ENCODE assay signal across 8 cellular contexts in genomic region chr2:195486987-195487644, GRCh38.
DNase-seq lines count a peak whose midpoint lies in the region; ATAC-seq, FAIRE-seq and TF ChIP-seq lines count a peak whose summit lies in the region.

No MANE protein-coding gene starts in this region.

- DNase-seq in activated CD4-positive, alpha-beta T cell treated with anti-CD3 and anti-CD28 coated beads, Interleukin-2, amount 10 ng/mL, durations not matched to agents 24 days and 14 days: peak; percentile 77
- DNase-seq in activated CD4-positive, alpha-beta T cell treated with anti-CD3 and anti-CD28 coated beads, Interleukin-2, amount 50 U/mL, for 48 hours: no peak
- DNase-seq in NCI-H524 (lab: John Stamatoyannopoulos, UW) (peak; percentile 32 to 81), DMS79 (lab: John Stamatoyannopoulos, UW) (no peak), COLO668 (lab: John Stamatoyannopoulos, UW; ENCODE audit: unreplicated experiment) (no peak), D721Med (ENCODE audit: insufficient read length, low spot score) (no peak)
- no peak for DNase-seq in central memory CD8-positive, alpha-beta T cell (ENCODE audit: low spot score in 2 of 2)

- TF ChIP-seq CTCF in D721Med (IDR thresholded peaks at IDR 0.05; ENCODE audit: insufficient read depth, missing control alignments): no peak

- H3K4me1 Mint-ChIP-seq in activated CD4-positive, alpha-beta T cell treated with anti-CD3 and anti-CD28 coated beads, Interleukin-2, amount 10 ng/mL, durations not matched to agents 24 days and 14 days: peaks cover 29% of the 10 kb centered on the region
- peaks cover 25% of the 10 kb centered on the region for H3K4me1 Mint-ChIP-seq in central memory CD8-positive, alpha-beta T cell

- H3K9me3 Mint-ChIP-seq in activated CD4-positive, alpha-beta T cell treated with anti-CD3 and anti-CD28 coated beads, Interleukin-2, amount 10 ng/mL, durations not matched to agents 24 days and 14 days: peaks cover 13% of the 10 kb centered on the region
- H3K9me3 Mint-ChIP-seq in central memory CD8-positive, alpha-beta T cell: no peaks in the 10 kb centered on the region

- peak overlapping the region; percentile 68 for H3K27ac Mint-ChIP-seq in activated CD4-positive, alpha-beta T cell treated with anti-CD3 and anti-CD28 coated beads, Interleukin-2, amount 10 ng/mL, durations not matched to agents 24 days and 14 days
- H3K27ac Mint-ChIP-seq in central memory CD8-positive, alpha-beta T cell (ENCODE audit: low read depth): no peak overlapping the region

- H3K4me3 Mint-ChIP-seq in activated CD4-positive, alpha-beta T cell treated with anti-CD3 and anti-CD28 coated beads, Interleukin-2, amount 10 ng/mL, durations not matched to agents 24 days and 14 days: peak overlapping the region; percentile 64
- no peak overlapping the region for H3K4me3 Mint-ChIP-seq in central memory CD8-positive, alpha-beta T cell

- no peak for FAIRE-seq in D721Med (lab: Jason Lieb, UNC)

- peaks cover 30% of the 10 kb centered on the region for H3K36me3 Mint-ChIP-seq in activated CD4-positive, alpha-beta T cell treated with anti-CD3 and anti-CD28 coated beads, Interleukin-2, amount 10 ng/mL, durations not matched to agents 24 days and 14 days (ENCODE audit: low read depth)
- no peaks in the 10 kb centered on the region for H3K36me3 Mint-ChIP-seq in central memory CD8-positive, alpha-beta T cell (ENCODE audit: insufficient read depth)

- intact Hi-C loops in activated CD4-positive, alpha-beta T cell treated with anti-CD3 and anti-CD28 coated beads, Interleukin-2, amount 10 ng/mL, durations not matched to agents 24 days and 14 days (cut with micrococcal nuclease): loop anchor here (1.0 to 10.0 kb wide), 8 partner anchors 10 to 173 kb away; no protein-coding TSS in a partner anchor

- H3K27me3 Mint-ChIP-seq in activated CD4-positive, alpha-beta T cell treated with anti-CD3 and anti-CD28 coated beads, Interleukin-2, amount 10 ng/mL, durations not matched to agents 24 days and 14 days: no peaks in the 10 kb centered on the region
- H3K27me3 Mint-ChIP-seq in central memory CD8-positive, alpha-beta T cell: no peaks in the 10 kb centered on the region

- peak; percentile 94 for ATAC-seq in HG02678 (IDR thresholded peaks at IDR 0.05; ENCODE audit: unreplicated experiment)
- ATAC-seq in central memory CD8-positive, alpha-beta T cell (replicated peaks; ENCODE audit: extremely low read depth, poor library complexity, severe bottlenecking): peak; percentile 52

Comparison
In these comparisons a context has a peak if more than half of its experiments do, and no peak if none do; other contexts are left out.
1. DNase-seq: peak in activated CD4-positive, alpha-beta T cell treated with anti-CD3 and anti-CD28 coated beads, Interleukin-2, amount 10 ng/mL, durations not matched to agents 24 days and 14 days (single experiment) and NCI-H524 (2 of 2); none in activated CD4-positive, alpha-beta T cell treated with anti-CD3 and anti-CD28 coated beads, Interleukin-2, amount 50 U/mL, for 48 hours (0 of 2), central memory CD8-positive, alpha-beta T cell (0 of 2), DMS79 (single experiment), COLO668 (single experiment) and D721Med (single experiment).